Comparison of ENCODE assay signal across 24 cellular contexts in the genomic region with DNA sequence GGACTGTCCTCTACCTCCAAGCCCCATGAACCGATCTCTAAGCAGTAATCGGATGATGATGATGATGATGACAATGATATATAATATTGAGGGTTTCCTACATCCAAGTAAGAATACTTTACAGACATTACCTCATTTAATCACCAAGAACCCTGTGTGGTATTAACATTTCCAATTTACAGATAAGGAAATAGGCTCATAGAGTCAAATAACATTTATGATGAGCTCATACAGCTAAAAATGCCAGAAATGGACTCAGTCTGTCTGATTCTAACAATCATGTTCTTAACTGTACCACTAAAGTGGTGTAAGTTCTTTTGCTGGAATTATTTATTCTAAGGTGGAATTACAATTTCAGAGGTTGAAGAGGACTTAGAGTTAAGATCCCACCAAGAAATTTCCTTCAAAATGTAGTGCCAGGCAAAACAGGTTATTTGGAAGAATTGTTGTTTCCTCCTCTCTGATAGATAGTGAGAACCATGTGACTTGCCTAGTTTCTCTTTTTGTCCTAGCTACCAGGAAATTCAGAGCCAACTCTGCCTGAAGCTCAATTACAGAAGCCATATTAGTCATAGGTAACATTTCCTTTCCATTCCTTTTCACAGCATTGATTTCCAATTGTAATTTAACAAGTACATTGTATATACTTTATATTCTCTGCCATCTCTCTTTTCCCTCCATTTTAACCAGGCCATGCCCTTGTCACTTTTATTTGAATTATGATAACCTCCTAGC.
"Had no signal": no experiment of that assay in that cellular context is flagged by ENCODE, and none has a peak within 500 bp of the region (broad histone marks: within the 10 kb centered on the region; RNA-seq: fewer than 3 reads in every experiment).

No MANE protein-coding gene starts in this region.

- FAIRE-seq: keratinocyte had no signal

- DNase-seq: activated CD8-positive, alpha-beta memory T cell treated with anti-CD3 and anti-CD28 coated beads, Interleukin-2, amount 50 U/mL, for 48 hours; activated naive CD4-positive, alpha-beta T cell treated with Interleukin-2 at 50 U/mL for 16 hours; activated naive CD8-positive, alpha-beta T cell treated with anti-CD3 and anti-CD28 coated beads for 36 hours; activated T-cell treated with anti-CD3 and anti-CD28 coated beads, Interleukin-2, amount 50 U/mL, for 4 hours; amniotic stem cell; body of pancreas; caudate nucleus; effector memory CD4-positive, alpha-beta T cell; head of caudate nucleus; lower lobe of right lung; naive thymus-derived CD4-positive, alpha-beta T cell; posterior cingulate gyrus; sigmoid colon; stimulated activated CD4-positive, alpha-beta T cell treated with anti-CD3 and anti-CD28 coated beads, Interleukin-4, amount 100 ng/mL, for 1 hour; stimulated activated naive CD4-positive, alpha-beta T cell treated with Interleukin-2 at 50 U/mL for 16 hours; substantia nigra; T1000; thyroid gland had no signal

- ATAC-seq: activated T-cell treated with anti-CD3 and anti-CD28 coated beads, Interleukin-2, amount 50 U/mL, for 4 hours; body of pancreas; gastroesophageal sphincter; left lobe of liver; lower lobe of right lung; naive thymus-derived CD4-positive, alpha-beta T cell; WTC11 had no signal

- H3K4me3 ChIP-seq: body of pancreas, esophagus muscularis mucosa, gastroesophageal sphincter, lower lobe of right lung, sigmoid colon, smooth muscle cell, thyroid gland had no signal
